Comparison of ENCODE assay signal across 1 cellular context in genomic region chr3:48130321-48130881, GRCh38.
TF ChIP-seq lines count a peak whose summit lies in the region.

No MANE protein-coding gene starts in this region.

TF ChIP-seq in HepG2, 621 proteins besides CTCF, POLR2A, EP300 and RAD21 (continued from another document):
- TF ChIP-seq ZNF687 (CRISPR knock-in tag; IDR thresholded peaks at IDR 0.05): peak; percentile 63
- TF ChIP-seq GATAD2A (CRISPR knock-in tag; IDR thresholded peaks at IDR 0.05): 0 out of 2 replicates have a peak, but pooled peaks have one; percentile 23
- TF ChIP-seq ZNF383 (CRISPR knock-in tag; IDR thresholded peaks at IDR 0.05; ENCODE audit: borderline replicate concordance): no peak
- TF ChIP-seq ZNF44 (CRISPR knock-in tag; IDR thresholded peaks at IDR 0.05): no peak
- no peak for TF ChIP-seq PBX3 (CRISPR knock-in tag; IDR thresholded peaks at IDR 0.05; ENCODE audit: borderline replicate concordance)
- TF ChIP-seq ZMYM3 (CRISPR knock-in tag; IDR thresholded peaks at IDR 0.05): peak; percentile 14; the same call in 1 of the 2 replicates
- TF ChIP-seq ZNF816 (CRISPR knock-in tag; IDR thresholded peaks at IDR 0.05; ENCODE audit: borderline replicate concordance): no peak
- TF ChIP-seq ZNF569 (CRISPR knock-in tag; IDR thresholded peaks at IDR 0.05; ENCODE audit: borderline replicate concordance): no peak
- TF ChIP-seq ARID5B (CRISPR knock-in tag; IDR thresholded peaks at IDR 0.05): 0 out of 2 replicates have a peak, but pooled peaks have one; percentile 7
- TF ChIP-seq ZFX (CRISPR knock-in tag; IDR thresholded peaks at IDR 0.05; ENCODE audit: low read depth): peak; percentile 26; the same call in 1 of the 2 replicates
